ENCODE assay signal across 1 cellular context in genomic region chr3:63861306-63861705, GRCh38.
TF ChIP-seq lines count a peak whose summit lies in the region.

No MANE protein-coding gene starts in this region.

TF ChIP-seq in HepG2, 621 proteins besides CTCF, POLR2A, EP300 and RAD21:
- no peak for TF ChIP-seq HDAC2 (CRISPR knock-in tag; IDR thresholded peaks at IDR 0.05)
- TF ChIP-seq RBM39 (IDR thresholded peaks at IDR 0.05; ENCODE audit: low read depth, low read length, poor library complexity, severe bottlenecking): no peak
- TF ChIP-seq, protein P1, sequence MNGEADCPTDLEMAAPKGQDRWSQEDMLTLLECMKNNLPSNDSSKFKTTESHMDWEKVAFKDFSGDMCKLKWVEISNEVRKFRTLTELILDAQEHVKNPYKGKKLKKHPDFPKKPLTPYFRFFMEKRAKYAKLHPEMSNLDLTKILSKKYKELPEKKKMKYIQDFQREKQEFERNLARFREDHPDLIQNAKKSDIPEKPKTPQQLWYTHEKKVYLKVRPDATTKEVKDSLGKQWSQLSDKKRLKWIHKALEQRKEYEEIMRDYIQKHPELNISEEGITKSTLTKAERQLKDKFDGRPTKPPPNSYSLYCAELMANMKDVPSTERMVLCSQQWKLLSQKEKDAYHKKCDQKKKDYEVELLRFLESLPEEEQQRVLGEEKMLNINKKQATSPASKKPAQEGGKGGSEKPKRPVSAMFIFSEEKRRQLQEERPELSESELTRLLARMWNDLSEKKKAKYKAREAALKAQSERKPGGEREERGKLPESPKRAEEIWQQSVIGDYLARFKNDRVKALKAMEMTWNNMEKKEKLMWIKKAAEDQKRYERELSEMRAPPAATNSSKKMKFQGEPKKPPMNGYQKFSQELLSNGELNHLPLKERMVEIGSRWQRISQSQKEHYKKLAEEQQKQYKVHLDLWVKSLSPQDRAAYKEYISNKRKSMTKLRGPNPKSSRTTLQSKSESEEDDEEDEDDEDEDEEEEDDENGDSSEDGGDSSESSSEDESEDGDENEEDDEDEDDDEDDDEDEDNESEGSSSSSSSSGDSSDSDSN (CRISPR knock-in tag; IDR thresholded peaks at IDR 0.05): no peak
